Comparison of ENCODE assay signal across 3 cellular contexts in genomic region chr1:218066332-218066731, GRCh38.
"Had no signal": no experiment of that assay in that cellular context is flagged by ENCODE, and none has a peak within 500 bp of the region (broad histone marks: within the 10 kb centered on the region; RNA-seq: fewer than 3 reads in every experiment).

No MANE protein-coding gene starts in this region.

- DNase-seq: GDM1, GF-D8 had no signal

- H3K4me3 ChIP-seq: GM12878 had no signal

- ATAC-seq: GM12878 had no signal
